Comparison of ENCODE assay signal across 1 cellular context in the genomic region with DNA sequence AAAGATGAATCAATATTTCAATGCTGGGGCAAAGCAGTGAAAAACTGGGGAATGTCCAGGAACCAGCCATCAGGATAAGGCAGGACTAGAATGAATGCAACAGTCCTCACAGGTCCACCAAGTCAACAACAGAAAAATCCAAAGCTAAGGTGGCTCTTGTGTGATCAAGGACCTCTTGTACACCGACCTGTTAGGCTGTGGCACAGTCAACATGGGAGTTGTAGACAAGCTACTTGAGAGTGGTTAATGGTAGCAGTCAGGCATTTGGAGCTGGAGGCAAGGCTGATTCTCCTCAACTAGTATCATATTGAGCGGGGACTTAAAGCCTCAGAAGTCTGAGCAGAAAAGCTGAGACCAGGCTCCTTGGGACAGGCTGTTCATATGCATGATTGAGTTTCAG.
TF ChIP-seq lines count a peak whose summit lies in the region.

No MANE protein-coding gene starts in this region.

TF ChIP-seq in HepG2, 621 proteins besides CTCF, POLR2A, EP300 and RAD21:
- TF ChIP-seq ZNF142 (CRISPR knock-in tag; IDR thresholded peaks at IDR 0.05) (no peak), SRSF1 (optimal IDR thresholded peaks at IDR 0.05; ENCODE audit: low read depth, low read length) (no peak)
TF ChIP-seq in HepG2: peak in this region for 0.
